10 cellular contexts compared by ENCODE assay signal in genomic region chr11:77038825-77039326, GRCh38. TPM values are rescaled to one million over a fixed set of nuclear protein-coding genes. Genes with fewer than 3 reads are reported as not detected.
A peak's percentile ranks its signal among the peaks of the same experiment; 100 is the strongest.
DNase-seq lines count a peak whose midpoint lies in the region; ATAC-seq and TF ChIP-seq lines count a peak whose summit lies in the region.
"Had no signal": no experiment of that assay in that cellular context is flagged by ENCODE, and none has a peak within 500 bp of the region (broad histone marks: within the 10 kb centered on the region; RNA-seq: fewer than 3 reads in every experiment).

No MANE protein-coding gene starts in this region.

- H3K27ac ChIP-seq in HL-60 (replicated peaks) (no peak overlapping the region), trophoblast cell (ENCODE audit: low read depth, low read length) (no peak overlapping the region), sigmoid colon (no peak overlapping the region), ovary (no peak overlapping the region)

- CTCF ChIA-PET in activated CD4-positive, alpha-beta T cell treated with anti-CD3 and anti-CD28 coated beads for 36 hours (lab: Charles Lee) = interaction anchor here (0.7 to 2.7 kb wide), 5 partner anchors 15 to 134 kb away, joined by 3 to 11 read pairs (median 4); no protein-coding TSS in a partner anchor

- H3K4me1 ChIP-seq in trophoblast cell (ENCODE audit: control insufficient read depth in 1 of 2, insufficient read depth in 2 of 2, low read length in 2 of 2) (peaks cover 0 to 4% of the 10 kb centered on the region in 2 experiments), sigmoid colon (peaks cover 0 to 12% (median 9%) of the 10 kb centered on the region in 4 donors), ovary (ENCODE audit: insufficient read depth) (peaks cover 3% of the 10 kb centered on the region)

- H3K9ac ChIP-seq in trophoblast cell (ENCODE audit: low read length) = peak overlapping the region; percentile 4

- H3K14ac ChIP-seq in trophoblast cell (ENCODE audit: low read length) = no peak overlapping the region

- peaks cover 28% of the 10 kb centered on the region for H3K27me3 Mint-ChIP-seq in activated CD4-positive, alpha-beta T cell treated with anti-CD3 and anti-CD28 coated beads for 36 hours
- H3K27me3 Mint-ChIP-seq in activated naive CD8-positive, alpha-beta T cell = peaks cover 32% of the 10 kb centered on the region

- no peak overlapping the region for H2BK12ac ChIP-seq in trophoblast cell (ENCODE audit: low read length)

- POLR2A ChIA-PET in activated CD4-positive, alpha-beta T cell treated with anti-CD3 and anti-CD28 coated beads for 36 hours (lab: Charles Lee) = interaction anchor here (0.6 kb wide), 1 partner anchor 9 kb away, joined by 3 read pairs; no protein-coding TSS in a partner anchor

- H3K27ac Mint-ChIP-seq in activated CD4-positive, alpha-beta T cell treated with anti-CD3 and anti-CD28 coated beads for 36 hours = no peak overlapping the region
- no peak overlapping the region for H3K27ac Mint-ChIP-seq in activated naive CD8-positive, alpha-beta T cell

- no peak overlapping the region for H4K8ac ChIP-seq in trophoblast cell (ENCODE audit: low read depth, low read length)

- intact Hi-C loops in activated CD4-positive, alpha-beta T cell treated with anti-CD3 and anti-CD28 coated beads for 36 hours (cut with DNase I, micrococcal nuclease) = no loop called here
- intact Hi-C loops in sigmoid colon (cut with DNase I) (no loop called here), ovary (cut with DNase I) (no loop called here)

- no peaks in the 10 kb centered on the region for H3K79me2 ChIP-seq in trophoblast cell (ENCODE audit: control insufficient read depth, insufficient read depth, low read length, poor library complexity)

- H3K79me1 ChIP-seq in trophoblast cell (ENCODE audit: low read length) = no peaks in the 10 kb centered on the region

- H3K36me3 ChIP-seq in trophoblast cell (ENCODE audit: control insufficient read depth in 1 of 2, insufficient read depth in 2 of 2, low read length in 2 of 2) (no peaks in the 10 kb centered on the region), sigmoid colon (no peaks in the 10 kb centered on the region), ovary (no peaks in the 10 kb centered on the region)

- no peaks in the 10 kb centered on the region for H3K36me3 Mint-ChIP-seq in activated CD4-positive, alpha-beta T cell treated with anti-CD3 and anti-CD28 coated beads for 36 hours (ENCODE audit: low read depth)
- H3K36me3 Mint-ChIP-seq in activated naive CD8-positive, alpha-beta T cell = no peaks in the 10 kb centered on the region

- no peak for TF ChIP-seq EP300 in sigmoid colon (IDR thresholded peaks at IDR 0.05)
- TF ChIP-seq EP300 in ovary (IDR thresholded peaks at IDR 0.05) = no peak

- no peak overlapping the region for H3K4me2 ChIP-seq in trophoblast cell (ENCODE audit: low read length)

- H4K12ac ChIP-seq in trophoblast cell (ENCODE audit: low read depth, low read length) = no peak overlapping the region

- H3K9me3 ChIP-seq in trophoblast cell (ENCODE audit: insufficient read depth, low read depth, low read length) (peaks cover 13% of the 10 kb centered on the region), sigmoid colon (no peaks in the 10 kb centered on the region), ovary (no peaks in the 10 kb centered on the region)

- WGBS in trophoblast cell (ENCODE audit: extremely low coverage, insufficient coverage, insufficient read length) = no CpG with 5 or more reads among the region's 16 CpGs
- 78 to 85% methylated on average over 16 of the region's 16 CpGs for WGBS in sigmoid colon, 2 donors
- WGBS in ovary, 3 donors = 70 to 78% (median 71%) methylated on average over 16 of the region's 16 CpGs

- H3K27me3 ChIP-seq in HL-60 (ENCODE audit: insufficient read depth, poor library complexity, severe bottlenecking) (peaks cover 14% of the 10 kb centered on the region), trophoblast cell (ENCODE audit: insufficient read depth, low read length) (peaks cover 17% of the 10 kb centered on the region), sigmoid colon (peaks cover 10 to 54% (median 30%) of the 10 kb centered on the region in 3 donors), ovary (no peaks in the 10 kb centered on the region)

- H3K18ac ChIP-seq in trophoblast cell (ENCODE audit: low read length) = no peak overlapping the region

- no peak overlapping the region for H2BK120ac ChIP-seq in trophoblast cell (ENCODE audit: insufficient read depth, low read length, poor library complexity)

- H3K23ac ChIP-seq in trophoblast cell (ENCODE audit: low read length) = no peak overlapping the region

- no peak overlapping the region for H3K4me3 ChIP-seq in HL-60 (replicated peaks; ENCODE audit: insufficient read depth, low read length)
- no peak overlapping the region for H3K4me3 ChIP-seq in trophoblast cell (ENCODE audit: low read depth, low read length)
- no peak overlapping the region for H3K4me3 ChIP-seq in sigmoid colon
- H3K4me3 ChIP-seq in ovary = no peak overlapping the region

- no peak overlapping the region for H3K4me3 Mint-ChIP-seq in activated CD4-positive, alpha-beta T cell treated with anti-CD3 and anti-CD28 coated beads for 36 hours
- H3K4me3 Mint-ChIP-seq in activated naive CD8-positive, alpha-beta T cell = peak overlapping the region; percentile 59

- TF ChIP-seq POLR2A in sigmoid colon (IDR thresholded peaks at IDR 0.05) = no peak
- no peak for TF ChIP-seq POLR2A in ovary (IDR thresholded peaks at IDR 0.05)

- no peaks in the 10 kb centered on the region for H3K9me3 Mint-ChIP-seq in activated CD4-positive, alpha-beta T cell treated with anti-CD3 and anti-CD28 coated beads for 36 hours (ENCODE audit: low read depth)
- no peaks in the 10 kb centered on the region for H3K9me3 Mint-ChIP-seq in activated naive CD8-positive, alpha-beta T cell (ENCODE audit: low read depth)

- DNase-seq in activated CD4-positive, alpha-beta T cell treated with anti-CD3 and anti-CD28 coated beads for 36 hours = no peak
- no peak for DNase-seq in activated CD4-positive, alpha-beta T cell treated with anti-CD3 and anti-CD28 coated beads, Interleukin-2, amount 50 U/mL, for 1 hour
- peak; percentile 20 to 43 for DNase-seq in HL-60 (ENCODE audit: low read depth in 1 of 2, low spot score in 1 of 2)
- DNase-seq in trophoblast cell = no peak
- DNase-seq in sigmoid colon = no peak
- DNase-seq in ovary = no peak
- DNase-seq: MM.1S had no signal

- H2BK5ac ChIP-seq in trophoblast cell (ENCODE audit: low read depth, low read length, poor library complexity) = no peak overlapping the region

- peak; percentile 43 for ATAC-seq in activated CD4-positive, alpha-beta T cell treated with anti-CD3 and anti-CD28 coated beads for 36 hours
- no peak for ATAC-seq in GM18909 (IDR thresholded peaks at IDR 0.05; ENCODE audit: poor library complexity, unreplicated experiment)

- no peak overlapping the region for H3K4ac ChIP-seq in trophoblast cell (ENCODE audit: low read depth, low read length)

- no peak overlapping the region for H2AK5ac ChIP-seq in trophoblast cell (ENCODE audit: low read length)

- no peak overlapping the region for H2AFZ ChIP-seq in trophoblast cell (ENCODE audit: insufficient read depth, low read length, poor library complexity)

- H3K4me1 Mint-ChIP-seq in activated CD4-positive, alpha-beta T cell treated with anti-CD3 and anti-CD28 coated beads for 36 hours = peaks cover 4% of the 10 kb centered on the region
- peaks cover 9% of the 10 kb centered on the region for H3K4me1 Mint-ChIP-seq in activated naive CD8-positive, alpha-beta T cell (ENCODE audit: low read depth)

- TF ChIP-seq CTCF in HL-60 (IDR thresholded peaks at IDR 0.05; ENCODE audit: insufficient read depth, low read length) (no peak), sigmoid colon (IDR thresholded peaks at IDR 0.05) (no peak), ovary (IDR thresholded peaks at IDR 0.05) (no peak)

- H4K91ac ChIP-seq in trophoblast cell (ENCODE audit: low read depth, low read length) = no peak overlapping the region

RNA-seq across cellular contexts. Expression of gene B3GNT6, which starts 4.7 kb away (rescaled TPM):
- total RNA-seq in activated CD4-positive, alpha-beta T cell treated with anti-CD3 and anti-CD28 coated beads for 36 hours = not detected
- 0.01 TPM in 2 replicates for polyA plus RNA-seq in trophoblast cell (2013)
- total RNA-seq in sigmoid colon (not detected), ovary (under 1 TPM in 1 of 7 donors, not detected in 6; 0.83 TPM)
- polyA plus RNA-seq in sigmoid colon (10 to 100 TPM; 14.4 to 29.7 (median 19.0) TPM), ovary (not detected)
- total RNA-seq: epithelial cell of proximal tubule had no signal

RNA-seq across cellular contexts. Expression of gene CAPN5, which starts 27.9 kb away (rescaled TPM):
- total RNA-seq in activated CD4-positive, alpha-beta T cell treated with anti-CD3 and anti-CD28 coated beads for 36 hours = under 1 TPM; 0.62 to 0.76 TPM
- polyA plus RNA-seq in trophoblast cell (2013) = 5.7 and 5.9 TPM in 2 replicates
- 10 to 100 TPM in 1 of 4 donors, 1 to 10 TPM in 3; 4.1 to 12.5 (median 6.7) TPM for total RNA-seq in sigmoid colon
- 100 to 1,000 TPM in 1 of 3 donors, 10 to 100 TPM in 2; 89.5 to 110 (median 90.8) TPM for polyA plus RNA-seq in sigmoid colon
- 10 to 100 TPM in 5 of 7 donors, 1 to 10 TPM in 2; 3.0 to 82.2 (median 23.7) TPM for total RNA-seq in ovary
- polyA plus RNA-seq in ovary = 10 to 100 TPM in 1 of 2 donors, 1 to 10 TPM in 1; 7.0 to 13.2 TPM

Comparison
In these comparisons a context has a peak if more than half of its experiments do, and no peak if none do; other contexts are left out.
1. DNase-seq: peak in HL-60 (2 of 2); none in activated CD4-positive, alpha-beta T cell treated with anti-CD3 and anti-CD28 coated beads for 36 hours (single experiment), activated CD4-positive, alpha-beta T cell treated with anti-CD3 and anti-CD28 coated beads, Interleukin-2, amount 50 U/mL, for 1 hour (single experiment), trophoblast cell (0 of 2), sigmoid colon (single experiment) and ovary (0 of 5).